11 cellular contexts compared by ENCODE assay signal in genomic region chr17:40540448-40540847, GRCh38. TPM values are rescaled to one million over a fixed set of nuclear protein-coding genes. Genes with fewer than 3 reads are reported as not detected.
DNase-seq lines count a peak whose midpoint lies in the region; ATAC-seq and TF ChIP-seq lines count a peak whose summit lies in the region.
"Had no signal": no experiment of that assay in that cellular context is flagged by ENCODE, and none has a peak within 500 bp of the region (broad histone marks: within the 10 kb centered on the region; RNA-seq: fewer than 3 reads in every experiment).

No MANE protein-coding gene starts in this region.

- H3K9me3 ChIP-seq in T-helper 17 cell (ENCODE audit: control insufficient read depth, low read length, poor library complexity, severe bottlenecking), result no peaks in the 10 kb centered on the region
- H3K9me3 ChIP-seq in MM.1S (replicated peaks; ENCODE audit: insufficient read depth, low read length), result no peaks in the 10 kb centered on the region

- no peak overlapping the region for H2BK15ac ChIP-seq in mesendoderm (replicated peaks; ENCODE audit: low read depth)

- H3K9ac ChIP-seq in mesendoderm (ENCODE audit: low read length), result no peak overlapping the region
- H3K9ac ChIP-seq in MM.1S (ENCODE audit: low read length), result no peak overlapping the region

- TF ChIP-seq CTCF in MM.1S (IDR thresholded peaks at IDR 0.05; ENCODE audit: low read length), result no peak

- H3K4me3 Mint-ChIP-seq in T-helper 17 cell, result peak overlapping the region; percentile 90
- H3K4me3 Mint-ChIP-seq in stimulated activated naive CD8-positive, alpha-beta T cell treated with anti-CD3 and anti-CD28 coated beads, Interleukin-15, Interleukin-2, amounts not matched to agents 100 ng/mL and 50 ng/mL, for 24 hours, result peak overlapping the region; percentile 80

- no peak overlapping the region for H4K8ac ChIP-seq in mesendoderm (ENCODE audit: low read depth, low read length)

- no peaks in the 10 kb centered on the region for H3K9me3 Mint-ChIP-seq in stimulated activated naive CD8-positive, alpha-beta T cell treated with anti-CD3 and anti-CD28 coated beads, Interleukin-15, Interleukin-2, amounts not matched to agents 100 ng/mL and 50 ng/mL, for 24 hours

- H3K4me2 ChIP-seq in mesendoderm (ENCODE audit: low read length) (no peak overlapping the region), MM.1S (ENCODE audit: low read depth, low read length) (no peak overlapping the region)

- H2BK5ac ChIP-seq in mesendoderm (ENCODE audit: low read length), result no peak overlapping the region

- DNase-seq in T-helper 17 cell (no peak), mesendoderm (peak; percentile 44), MM.1S (no peak)
- DNase-seq in activated gamma-delta T cell treated with anti-CD3 and anti-CD28 coated beads, Interleukin-2, amount 50 U/mL, for 16 hours (ENCODE audit: low read depth), result peak; percentile 59
- DNase-seq: GF-D8, NCI-H226 had no signal

- no CpG with 5 or more reads among the region's 8 CpGs for WGBS in mesendoderm (ENCODE audit: extremely low coverage, insufficient coverage, low lambda C conversion rate)

- H3K36me3 Mint-ChIP-seq in T-helper 17 cell (ENCODE audit: low read depth), result no peaks in the 10 kb centered on the region
- peaks cover 4% of the 10 kb centered on the region for H3K36me3 Mint-ChIP-seq in stimulated activated naive CD8-positive, alpha-beta T cell treated with anti-CD3 and anti-CD28 coated beads, Interleukin-15, Interleukin-2, amounts not matched to agents 100 ng/mL and 50 ng/mL, for 24 hours (ENCODE audit: low read depth)

- H3K9me2 ChIP-seq in MM.1S (replicated peaks; ENCODE audit: insufficient read depth, low read length), result no peaks in the 10 kb centered on the region

- H3K23ac ChIP-seq in mesendoderm (ENCODE audit: low read length), result no peak overlapping the region

- peaks cover 12% of the 10 kb centered on the region for H3K4me1 ChIP-seq in mesendoderm (ENCODE audit: control insufficient read depth, low read depth, low read length)
- H3K4me1 ChIP-seq in MM.1S (ENCODE audit: low read length), result no peaks in the 10 kb centered on the region

- no peaks in the 10 kb centered on the region for H3K27me3 ChIP-seq in mesendoderm (ENCODE audit: insufficient read depth, low read length, poor library complexity)
- H3K27me3 ChIP-seq in MM.1S (replicated peaks; ENCODE audit: insufficient read depth, low read length), result peaks cover 16% of the 10 kb centered on the region

- no peak overlapping the region for H2AFZ ChIP-seq in MM.1S (ENCODE audit: low read length)

- no peaks in the 10 kb centered on the region for H3F3A ChIP-seq in MM.1S (ENCODE audit: insufficient read depth, low read length)

- H3K18ac ChIP-seq in mesendoderm (ENCODE audit: low read length), result no peak overlapping the region

- ATAC-seq in T-helper 17 cell, result peak; percentile 32
- no peak for ATAC-seq in GM18517 (IDR thresholded peaks at IDR 0.05; ENCODE audit: unreplicated experiment)
- no peak for ATAC-seq in GM18867 (IDR thresholded peaks at IDR 0.05; ENCODE audit: unreplicated experiment)
- ATAC-seq in HG03342 (IDR thresholded peaks at IDR 0.05; ENCODE audit: unreplicated experiment), result no peak

- no peaks in the 10 kb centered on the region for H4K20me1 ChIP-seq in MM.1S (ENCODE audit: insufficient read depth, low read length)

- no peaks in the 10 kb centered on the region for H3K36me3 ChIP-seq in mesendoderm (ENCODE audit: control insufficient read depth, insufficient read depth, low read length)
- H3K36me3 ChIP-seq in MM.1S (replicated peaks; ENCODE audit: insufficient read depth, low read length), result no peaks in the 10 kb centered on the region

- H3K4me3 ChIP-seq in mesendoderm (ENCODE audit: low read length) (no peak overlapping the region), MM.1S (ENCODE audit: low read length) (no peak overlapping the region)

- no peak overlapping the region for H3K56ac ChIP-seq in mesendoderm (ENCODE audit: low read length)

- H3K79me2 ChIP-seq in mesendoderm (ENCODE audit: control insufficient read depth, insufficient read depth, low read length) (no peaks in the 10 kb centered on the region), MM.1S (ENCODE audit: low read length) (no peaks in the 10 kb centered on the region)

- no peak overlapping the region for H2AK5ac ChIP-seq in mesendoderm (ENCODE audit: low read length)

- peak overlapping the region; percentile 99 for H3K27ac Mint-ChIP-seq in T-helper 17 cell
- peak overlapping the region; percentile 99 for H3K27ac Mint-ChIP-seq in stimulated activated naive CD8-positive, alpha-beta T cell treated with anti-CD3 and anti-CD28 coated beads, Interleukin-15, Interleukin-2, amounts not matched to agents 100 ng/mL and 50 ng/mL, for 24 hours

- H2BK120ac ChIP-seq in mesendoderm (ENCODE audit: low read depth, low read length), result no peak overlapping the region

- no peaks in the 10 kb centered on the region for H3K27me3 Mint-ChIP-seq in T-helper 17 cell
- H3K27me3 Mint-ChIP-seq in stimulated activated naive CD8-positive, alpha-beta T cell treated with anti-CD3 and anti-CD28 coated beads, Interleukin-15, Interleukin-2, amounts not matched to agents 100 ng/mL and 50 ng/mL, for 24 hours, result no peaks in the 10 kb centered on the region

- H3K27ac ChIP-seq in mesendoderm (ENCODE audit: low read depth, low read length) (no peak overlapping the region), MM.1S (ENCODE audit: low read length) (no peak overlapping the region)

- no peak overlapping the region for H3K4ac ChIP-seq in mesendoderm (ENCODE audit: low read depth, low read length)

- H3K4me1 Mint-ChIP-seq in T-helper 17 cell, result peaks cover 68% of the 10 kb centered on the region
- peaks cover 92% of the 10 kb centered on the region for H3K4me1 Mint-ChIP-seq in stimulated activated naive CD8-positive, alpha-beta T cell treated with anti-CD3 and anti-CD28 coated beads, Interleukin-15, Interleukin-2, amounts not matched to agents 100 ng/mL and 50 ng/mL, for 24 hours (ENCODE audit: low read depth)

- no peak overlapping the region for H4K5ac ChIP-seq in mesendoderm (ENCODE audit: low read length)

- no peaks in the 10 kb centered on the region for H3K79me1 ChIP-seq in mesendoderm (ENCODE audit: low read length)

RNA-seq across cellular contexts. Expression of gene CCR7, which starts 24.8 kb away (rescaled TPM):
- 100 to 1,000 TPM; 165 to 182 TPM for total RNA-seq in T-helper 17 cell
- polyA plus RNA-seq in mesendoderm (2013, experiment 1 of 2), result 3.8 TPM
- 3.8 TPM for polyA plus RNA-seq in mesendoderm (2013, experiment 2 of 2)

RNA-seq across cellular contexts. Expression of gene TNS4, which starts 39.0 kb away (rescaled TPM):
- total RNA-seq in T-helper 17 cell, result 1 to 10 TPM in 1 of 2 donors, under 1 TPM in 1; 0.77 to 1.7 TPM
- 5.7 TPM for polyA plus RNA-seq in mesendoderm (2013, experiment 1 of 2)
- 4.9 TPM for polyA plus RNA-seq in mesendoderm (2013, experiment 2 of 2)
- total RNA-seq: dermis microvascular lymphatic vessel endothelial cell had no signal

Comparison
In these comparisons a context has a peak if more than half of its experiments do, and no peak if none do; other contexts are left out.
1. DNase-seq: peak in activated gamma-delta T cell treated with anti-CD3 and anti-CD28 coated beads, Interleukin-2, amount 50 U/mL, for 16 hours (single experiment) and mesendoderm (single experiment); none in T-helper 17 cell (0 of 3) and MM.1S (single experiment).